In the genomic region with DNA sequence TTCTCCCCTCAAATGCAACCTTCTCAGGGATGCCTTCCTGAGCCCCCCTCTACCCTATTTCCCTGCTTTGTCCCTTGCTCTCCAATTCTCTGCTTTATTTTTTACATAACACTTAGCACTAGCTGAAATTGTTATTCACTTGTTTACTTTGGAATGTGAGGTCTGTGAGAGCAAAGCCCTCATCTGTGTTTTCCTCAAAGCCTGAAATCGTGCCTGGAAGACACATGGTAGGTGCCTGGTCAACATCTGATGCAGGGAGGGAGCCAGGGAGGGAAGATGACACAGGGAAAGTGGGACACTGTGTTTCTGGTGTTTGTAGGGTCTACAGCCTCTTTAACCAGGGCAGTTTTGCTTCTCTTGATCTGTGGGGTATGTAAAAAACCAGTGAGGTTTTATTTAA, we compare ENCODE assay signal across 26 cellular contexts.
"Had no signal": no experiment of that assay in that cellular context is flagged by ENCODE, and none has a peak within 500 bp of the region (broad histone marks: within the 10 kb centered on the region; RNA-seq: fewer than 3 reads in every experiment).

No MANE protein-coding gene starts in this region.

- H3K9me3 ChIP-seq: MG63, SJSA1 had no signal

- H3K27ac ChIP-seq: SJSA1, SK-N-MC had no signal

- ATAC-seq: HepG2 had no signal

- DNase-seq: IMR-90, Karpas-422, KG1, MG63, NCI-H1092, NCI-H1105 treated with DMSO at 0.1 percent for 48 hours, NCI-H1417 treated with DMSO at 0.1 percent for 48 hours, NCI-H146, NCI-H1694 treated with DMSO at 0.1 percent for 48 hours, NCI-H1930, NCI-H2081, NCI-H2107, NCI-H2171, NCI-H226, NCI-H446, NCI-H510A, NCI-H524 treated with DMSO at 0.1 percent for 48 hours, NCI-H69, NCI-H774, Right ventricle myocardium superior, RPMI8226, SIG-M5, SW 1271 had no signal

- H3K27me3 ChIP-seq: MG63, SJSA1 had no signal

- H3K4me3 ChIP-seq: MG63, SJSA1, SK-N-MC had no signal
